In genomic region chr13:72149701-72150100, GRCh38 we compare ENCODE assay signal across 21 cellular contexts.
"Had no signal": no experiment of that assay in that cellular context is flagged by ENCODE, and none has a peak within 500 bp of the region (broad histone marks: within the 10 kb centered on the region; RNA-seq: fewer than 3 reads in every experiment).

No MANE protein-coding gene starts in this region.

- H3K27ac ChIP-seq: HL-60, RWPE1 had no signal

- DNase-seq: KBM-7, MV-4-11, NCI-H1048, NCI-H1105, NCI-H1417, NCI-H1436 treated with DMSO at 0.1 percent for 48 hours, NCI-H1694, NCI-H187 treated with DMSO at 0.1 percent for 48 hours, NCI-H2029 treated with DMSO at 0.1 percent for 48 hours, NCI-H2227 treated with DMSO at 0.1 percent for 48 hours, NCI-H446, NCI-H510A, NCI-H524 treated with DMSO at 0.1 percent for 48 hours, NCI-H69, NCI-H774, PC-3, SHP77 had no signal

- ATAC-seq: Panc1, PC-3, SK-N-SH treated with all-trans-retinoic acid at 6 μM for 48 hours had no signal
